ENCODE assay signal across 1 cellular context in the genomic region with DNA sequence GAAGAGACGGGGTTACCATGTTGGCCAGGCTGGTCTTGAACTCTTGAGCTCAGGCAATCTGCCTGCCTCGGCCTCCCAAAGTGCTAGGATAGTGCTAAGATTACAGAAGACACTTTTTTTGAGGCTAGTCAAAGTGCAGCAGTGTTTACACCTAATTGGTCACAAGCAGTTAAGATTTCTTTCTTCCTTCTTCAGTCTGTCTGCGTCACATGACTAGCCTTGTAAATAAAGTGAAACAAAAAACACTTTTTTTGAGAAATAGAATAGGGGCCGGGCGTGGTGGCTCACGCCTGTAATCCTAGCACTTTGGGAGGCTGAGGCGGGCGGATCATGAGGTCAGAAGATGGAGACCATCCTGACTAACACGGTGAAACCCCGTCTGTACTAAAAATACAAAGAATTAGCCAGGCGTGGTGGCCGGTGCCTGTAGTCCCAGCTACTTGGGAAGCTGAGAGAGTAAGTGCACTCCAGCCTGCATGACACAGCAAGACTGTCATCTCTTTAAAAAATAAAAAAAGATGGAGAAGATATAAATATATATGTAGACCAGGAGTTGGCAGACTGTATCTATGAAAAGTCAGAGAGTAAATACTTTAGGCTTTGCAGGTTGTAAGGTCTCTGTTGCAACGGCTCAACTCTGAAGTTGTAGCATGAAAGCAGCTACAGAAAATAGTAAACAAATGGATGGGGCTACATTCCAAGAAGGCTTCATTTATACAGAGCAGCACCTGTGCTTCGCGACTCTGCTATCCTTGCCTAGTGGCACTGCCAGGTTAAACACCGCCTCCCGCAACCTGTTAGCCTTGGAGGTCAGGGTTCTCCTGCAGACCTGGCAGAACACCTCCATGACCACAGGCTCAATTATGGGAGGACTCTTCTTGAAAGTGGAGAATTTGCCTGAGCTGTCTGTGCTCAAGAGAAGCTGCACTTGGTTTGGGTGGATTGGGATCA.
TF ChIP-seq lines count a peak whose summit lies in the region.

No MANE protein-coding gene starts in this region.

TF ChIP-seq in IMR-90, 13 proteins besides CTCF, POLR2A, EP300 and RAD21 (continued from another document):
- TF ChIP-seq, protein P1, sequence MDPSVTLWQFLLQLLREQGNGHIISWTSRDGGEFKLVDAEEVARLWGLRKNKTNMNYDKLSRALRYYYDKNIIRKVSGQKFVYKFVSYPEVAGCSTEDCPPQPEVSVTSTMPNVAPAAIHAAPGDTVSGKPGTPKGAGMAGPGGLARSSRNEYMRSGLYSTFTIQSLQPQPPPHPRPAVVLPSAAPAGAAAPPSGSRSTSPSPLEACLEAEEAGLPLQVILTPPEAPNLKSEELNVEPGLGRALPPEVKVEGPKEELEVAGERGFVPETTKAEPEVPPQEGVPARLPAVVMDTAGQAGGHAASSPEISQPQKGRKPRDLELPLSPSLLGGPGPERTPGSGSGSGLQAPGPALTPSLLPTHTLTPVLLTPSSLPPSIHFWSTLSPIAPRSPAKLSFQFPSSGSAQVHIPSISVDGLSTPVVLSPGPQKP (IDR thresholded peaks at IDR 0.05; ENCODE audit: borderline replicate concordance, low read depth, low read length), result no peak
TF ChIP-seq in IMR-90: peak in this region for 0.
